20 cellular contexts compared by ENCODE assay signal in the genomic region with DNA sequence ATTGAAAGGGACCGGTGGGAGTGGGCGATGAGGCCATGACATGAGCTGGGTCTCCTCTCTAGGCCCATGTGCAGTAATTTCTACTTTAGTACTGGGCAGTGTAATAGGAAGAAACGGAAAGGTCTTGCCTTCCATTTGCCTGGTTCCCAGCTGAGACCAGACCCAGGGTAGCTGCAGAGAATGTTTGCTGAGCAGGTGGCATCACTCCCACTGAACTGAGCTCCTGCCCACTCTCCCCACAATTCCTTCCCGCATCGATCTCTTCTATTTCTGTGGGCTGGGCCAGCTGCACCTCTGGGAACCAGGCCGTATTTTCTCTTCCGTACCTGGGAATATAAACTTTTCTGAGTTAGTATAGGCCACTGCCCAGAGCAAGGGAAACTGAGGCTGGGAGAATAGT. TPM values are rescaled to one million over a fixed set of nuclear protein-coding genes. Genes with fewer than 3 reads are reported as not detected.
DNase-seq lines count a peak whose midpoint lies in the region; ATAC-seq and TF ChIP-seq lines count a peak whose summit lies in the region.
"Had no signal": no experiment of that assay in that cellular context is flagged by ENCODE, and none has a peak within 500 bp of the region (broad histone marks: within the 10 kb centered on the region; RNA-seq: fewer than 3 reads in every experiment).

No MANE protein-coding gene starts in this region.

- 88 to 95% methylated on average over 7 of the region's 7 CpGs for WGBS in testis, 2 donors

- ATAC-seq in GM18909 (IDR thresholded peaks at IDR 0.05; ENCODE audit: poor library complexity, unreplicated experiment), result no peak
- ATAC-seq: A549, K562 had no signal

- peak; percentile 14 for DNase-seq in activated effector memory CD4-positive, alpha-beta T cell treated with anti-CD3 and anti-CD28 coated beads, Interleukin-2, amount 50 U/mL, for 16 hours
- DNase-seq in activated effector memory CD4-positive, alpha-beta T cell treated with Interleukin-2 at 50 U/mL for 16 hours, result no peak
- DNase-seq in coronary artery (ENCODE audit: low spot score), result peak; percentile 31
- DNase-seq in posterior vena cava (ENCODE audit: low spot score), result peak; percentile 29
- no peak for DNase-seq in germinal center (ENCODE audit: low spot score)
- DNase-seq in testis, result no peak
- DNase-seq: AML-193; CD4-positive, alpha-beta memory T cell; DMS153; DMS79; GDM1; HCEC 1CT; HFFc6; IMR-90 had no signal

- TF ChIP-seq POLR2A in testis (IDR thresholded peaks at IDR 0.05), result no peak

- H3K27ac ChIP-seq in coronary artery (no peak overlapping the region), testis (no peak overlapping the region)
- H3K27ac ChIP-seq: 22Rv1, A549, BLaER1 had no signal

- TF ChIP-seq CTCF in coronary artery (IDR thresholded peaks at IDR 0.05) (no peak), testis (IDR thresholded peaks at IDR 0.05) (no peak)

- no peaks in the 10 kb centered on the region for H3K4me1 ChIP-seq in testis
- H3K4me1 ChIP-seq: A549, BLaER1 had no signal

- intact Hi-C loops in posterior vena cava (cut with DNase I) (no loop called here), testis (cut with DNase I; ENCODE audit: low total_unique reads) (no loop called here)

- H3K4me3 ChIP-seq in coronary artery, result no peak overlapping the region
- H3K4me3 ChIP-seq in testis, result no peak overlapping the region
- H3K4me3 ChIP-seq: A549, BLaER1, K562 had no signal

- H3K9me3 ChIP-seq in testis, result no peaks in the 10 kb centered on the region
- H3K9me3 ChIP-seq: A549, BLaER1 had no signal

- H3K27me3 ChIP-seq in testis, result no peaks in the 10 kb centered on the region
- H3K27me3 ChIP-seq: BLaER1 had no signal

- no peaks in the 10 kb centered on the region for H3K36me3 ChIP-seq in testis (ENCODE audit: low read depth, missing control alignments)
- H3K36me3 ChIP-seq: BLaER1 had no signal

RNA-seq across cellular contexts. Expression of a gene that starts 15.8 kb away (rescaled TPM):
- total RNA-seq in posterior vena cava, result under 1 TPM; 0.37 to 0.43 TPM
- total RNA-seq in testis, result 1 to 10 TPM; 5.2 to 5.4 TPM
- 1.2 TPM for polyA plus RNA-seq in testis (ENCODE audit: insufficient read depth, low read depth, low replicate concordance)
- total RNA-seq: K562 had no signal
- polyA plus RNA-seq: CD14-positive monocyte; CD4-positive, alpha-beta memory T cell; K562 had no signal

Comparison
In these comparisons a context has a peak if more than half of its experiments do, and no peak if none do; other contexts are left out.
1. DNase-seq: peak in activated effector memory CD4-positive, alpha-beta T cell treated with anti-CD3 and anti-CD28 coated beads, Interleukin-2, amount 50 U/mL, for 16 hours (single experiment), coronary artery (single experiment) and posterior vena cava (single experiment); none in activated effector memory CD4-positive, alpha-beta T cell treated with Interleukin-2 at 50 U/mL for 16 hours (single experiment), germinal center (single experiment) and testis (single experiment).
2. RNA of a gene that starts 15.8 kb away (total RNA-seq): 5.2 to 5.4 TPM in testis; 0.37 to 0.43 TPM in posterior vena cava; every median in the first group is over 4 times any median in the second.